In the genomic region with DNA sequence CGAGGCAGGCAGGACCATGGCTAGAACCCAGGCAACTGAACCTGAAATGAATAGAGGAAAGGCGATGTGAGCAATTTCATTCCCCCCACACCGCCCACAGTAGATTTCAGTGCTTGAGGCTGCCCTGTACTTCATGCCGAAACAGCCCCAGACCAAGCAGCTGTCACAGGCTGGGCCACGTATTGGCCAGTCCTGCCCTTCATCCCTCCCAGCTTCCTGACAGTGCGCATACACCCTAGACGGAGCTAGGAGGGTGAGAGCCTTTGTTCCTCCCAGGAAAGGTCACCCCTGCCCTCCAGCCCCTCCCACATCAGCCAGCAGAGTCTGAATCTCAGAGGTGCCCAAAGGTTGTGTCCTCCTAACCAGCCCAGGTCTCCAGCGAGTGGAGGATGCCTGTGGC, we compare ENCODE assay signal across 27 cellular contexts.
DNase-seq lines count a peak whose midpoint lies in the region; ATAC-seq and TF ChIP-seq lines count a peak whose summit lies in the region.
"Had no signal": no experiment of that assay in that cellular context is flagged by ENCODE, and none has a peak within 500 bp of the region (broad histone marks: within the 10 kb centered on the region; RNA-seq: fewer than 3 reads in every experiment).

No MANE protein-coding gene starts in this region.

- no peak overlapping the region for H3K18ac ChIP-seq in IMR-90 (ENCODE audit: low read depth, low read length)

- H3K4me1 ChIP-seq in BLaER1 treated with 17β-estradiol and CSF1 and Interleukin-3, amounts not matched to agents 10 nM and 100 nM: peaks cover 29 to 92% (median 76%) of the 10 kb centered on the region in 10 experiments
- H3K4me1 ChIP-seq in IMR-90 (ENCODE audit: control insufficient read depth, insufficient read depth, low read length) (peaks cover 31% of the 10 kb centered on the region), cardiac muscle cell (ENCODE audit: low read depth) (peaks cover 31% of the 10 kb centered on the region), right cardiac atrium (ENCODE audit: control insufficient read depth, insufficient read depth, low read length) (peaks cover 7% of the 10 kb centered on the region)

- no peak overlapping the region for H2BK15ac ChIP-seq in IMR-90 (ENCODE audit: low read depth, low read length)

- peaks cover 40 to 99% (median 70%) of the 10 kb centered on the region in 11 experiments for H3K36me3 ChIP-seq in BLaER1 treated with 17β-estradiol and CSF1 and Interleukin-3, amounts not matched to agents 10 nM and 100 nM
- H3K36me3 ChIP-seq in IMR-90 (ENCODE audit: control insufficient read depth, insufficient read depth, low read length): peaks cover 75% of the 10 kb centered on the region
- H3K36me3 ChIP-seq in cardiac muscle cell: peaks cover 10% of the 10 kb centered on the region

- H4K91ac ChIP-seq in IMR-90 (ENCODE audit: insufficient read depth, low read depth, low read length): no peak overlapping the region

- no peak overlapping the region for H3K23ac ChIP-seq in IMR-90 (ENCODE audit: low read depth, low read length)

- no peaks in the 10 kb centered on the region for H3K27me3 Mint-ChIP-seq in activated CD4-positive, alpha-beta T cell treated with anti-CD3 and anti-CD28 coated beads for 36 hours
- H3K27me3 Mint-ChIP-seq: CD8-positive, alpha-beta memory T cell had no signal

- no peak overlapping the region for H2BK20ac ChIP-seq in IMR-90 (ENCODE audit: low read depth, low read length)

- peaks cover 61 to 99% of the 10 kb centered on the region in 2 experiments for H3K79me1 ChIP-seq in IMR-90 (ENCODE audit: low read depth in 1 of 2, low read length in 2 of 2)

- no peak overlapping the region for H3K4me3 Mint-ChIP-seq in activated CD4-positive, alpha-beta T cell treated with anti-CD3 and anti-CD28 coated beads for 36 hours
- H3K4me3 Mint-ChIP-seq: CD8-positive, alpha-beta memory T cell had no signal

- dilution Hi-C loops in IMR-90 (cut with HindIII; ENCODE audit: low sequenced_read_pairs, unreplicated experiment): no loop called here

- peak overlapping the region in 1 of 10 experiments; percentile 8; a peak in 1 of 20 replicates for H3K4me3 ChIP-seq in BLaER1 treated with 17β-estradiol and CSF1 and Interleukin-3, amounts not matched to agents 10 nM and 100 nM
- H3K4me3 ChIP-seq in IMR-90 (ENCODE audit: insufficient read depth, low read depth, low read length) (no peak overlapping the region), cardiac muscle cell (no peak overlapping the region), right cardiac atrium (ENCODE audit: low read length) (no peak overlapping the region)
- H3K4me3 ChIP-seq: A549, GM23248, MG63, SK-N-MC had no signal

- intact Hi-C loops in IMR-90 (cut with micrococcal nuclease) (no loop called here), right cardiac atrium (cut with DNase I) (no loop called here)
- intact Hi-C loops in activated CD4-positive, alpha-beta T cell treated with anti-CD3 and anti-CD28 coated beads for 36 hours (cut with DNase I, micrococcal nuclease): no loop called here

- H3K9me1 ChIP-seq in IMR-90 (ENCODE audit: insufficient read depth, low read length): peaks cover 30% of the 10 kb centered on the region

- H3K36me3 Mint-ChIP-seq in activated CD4-positive, alpha-beta T cell treated with anti-CD3 and anti-CD28 coated beads for 36 hours (ENCODE audit: low read depth): no peaks in the 10 kb centered on the region

- no peak for DNase-seq in IMR-90
- no peak for DNase-seq in cardiac muscle cell (ENCODE audit: low read depth in 1 of 2, low spot score in 1 of 2)
- DNase-seq in right cardiac atrium: no peak
- no peak for DNase-seq in kidney glomerular epithelial cell (lab: John Stamatoyannopoulos, UW)
- DNase-seq in SW480 (ENCODE audit: low spot score): no peak
- DNase-seq in activated CD4-positive, alpha-beta T cell treated with anti-CD3 and anti-CD28 coated beads for 36 hours: no peak
- DNase-seq in hepatic stellate cell (ENCODE audit: low spot score): no peak
- DNase-seq: AML-193; CD8-positive, alpha-beta memory T cell; DMS153; DND-41; GM23248; HCEC 1CT; KG1; MG63; NCI-H1105 treated with DMSO at 0.1 percent for 48 hours; NCI-H146; NCI-H1930; NCI-H2107; NCI-H446; NCI-H524 treated with DMSO at 0.1 percent for 48 hours; RPMI8226; SIG-M5 had no signal

- H3K27ac ChIP-seq in BLaER1 treated with 17β-estradiol and CSF1 and Interleukin-3, amounts not matched to agents 10 nM and 100 nM: peak overlapping the region in 1 of 11 experiments; percentile 29; a peak in 1 of 22 replicates
- H3K27ac ChIP-seq in IMR-90 (ENCODE audit: insufficient read depth, low read length) (no peak overlapping the region), cardiac muscle cell (peak overlapping the region; percentile 43), right cardiac atrium (ENCODE audit: low read length) (peak overlapping the region; percentile 90)
- H3K27ac ChIP-seq: C4-2B, GM23248, SK-N-MC had no signal

- no peak overlapping the region for H3K56ac ChIP-seq in IMR-90 (ENCODE audit: extremely low read depth, insufficient read depth, low read length)

- peak overlapping the region in 9 of 11 experiments; percentile 32 to 93 (median 76); a peak in 18 of 22 replicates for H3K4me2 ChIP-seq in BLaER1 treated with 17β-estradiol and CSF1 and Interleukin-3, amounts not matched to agents 10 nM and 100 nM
- H3K4me2 ChIP-seq in IMR-90 (ENCODE audit: low read depth, low read length): no peak overlapping the region
- H3K4me2 ChIP-seq: A549 had no signal

- TF ChIP-seq RAD21 in IMR-90 (IDR thresholded peaks at IDR 0.05; ENCODE audit: low read length): no peak

- no peak overlapping the region for H4K5ac ChIP-seq in IMR-90 (ENCODE audit: low read depth, low read length)

- CTCF ChIA-PET in IMR-90 (lab: Yijun Ruan, JAX): no interaction called here
- CTCF ChIA-PET in activated CD4-positive, alpha-beta T cell treated with anti-CD3 and anti-CD28 coated beads for 36 hours (lab: Charles Lee): interaction anchor here (0.6 kb wide), 1 partner anchor 1510 kb away, joined by 3 read pairs; no protein-coding TSS in a partner anchor

- POLR2A ChIA-PET in IMR-90 (lab: Charles Lee; ENCODE audit: unreplicated experiment): no interaction called here
- POLR2A ChIA-PET in activated CD4-positive, alpha-beta T cell treated with anti-CD3 and anti-CD28 coated beads for 36 hours (lab: Charles Lee): no interaction called here

- TF ChIP-seq POLR2A in IMR-90 (IDR thresholded peaks at IDR 0.05; ENCODE audit: low read depth, low read length): no peak

- no peak overlapping the region for H3K27ac Mint-ChIP-seq in activated CD4-positive, alpha-beta T cell treated with anti-CD3 and anti-CD28 coated beads for 36 hours

- H2AFZ ChIP-seq in IMR-90 (replicated peaks; ENCODE audit: low read length, poor library complexity): peak overlapping the region; percentile 44
- H2AFZ ChIP-seq: GM23248 had no signal

- H3K27me3 ChIP-seq in BLaER1 treated with 17β-estradiol and CSF1 and Interleukin-3, amounts not matched to agents 10 nM and 100 nM: no peaks in the 10 kb centered on the region
- H3K27me3 ChIP-seq in IMR-90 (ENCODE audit: control insufficient read depth, insufficient read depth, low read length): no peaks in the 10 kb centered on the region
- no peaks in the 10 kb centered on the region for H3K27me3 ChIP-seq in cardiac muscle cell
- H3K27me3 ChIP-seq in right cardiac atrium (ENCODE audit: control insufficient read depth, insufficient read depth): no peaks in the 10 kb centered on the region
- H3K27me3 ChIP-seq: MG63 had no signal

- H3K9me3 ChIP-seq in BLaER1 treated with 17β-estradiol and CSF1 and Interleukin-3, amounts not matched to agents 10 nM and 100 nM (replicated peaks in 1 of 11): no peaks in the 10 kb centered on the region
- H3K9me3 ChIP-seq in IMR-90 (ENCODE audit: control insufficient read depth, insufficient read depth, low read length) (no peaks in the 10 kb centered on the region), cardiac muscle cell (ENCODE audit: low read depth) (no peaks in the 10 kb centered on the region), right cardiac atrium (ENCODE audit: control insufficient read depth, low read length) (no peaks in the 10 kb centered on the region)
- H3K9me3 ChIP-seq: A549, MG63 had no signal

- H2BK5ac ChIP-seq in IMR-90 (ENCODE audit: low read depth, low read length, poor library complexity, severe bottlenecking): no peak overlapping the region

- in situ Hi-C loops in IMR-90 (cut with MboI; ENCODE audit: low sequenced_read_pairs): no loop called here

- 100% methylated on average over 2 of the region's 8 CpGs; no CpG with 5 or more reads in 1 of the 2 experiments for WGBS in IMR-90 (ENCODE audit: extremely low coverage in 2 of 2, insufficient read length in 1 of 2), 2 experiments
- 69% methylated on average over 8 of the region's 8 CpGs for WGBS in right cardiac atrium

- no peaks in the 10 kb centered on the region for H3K4me1 Mint-ChIP-seq in activated CD4-positive, alpha-beta T cell treated with anti-CD3 and anti-CD28 coated beads for 36 hours
- H3K4me1 Mint-ChIP-seq: CD8-positive, alpha-beta memory T cell had no signal

- H3K9ac ChIP-seq in BLaER1 treated with 17β-estradiol and CSF1 and Interleukin-3, amounts not matched to agents 10 nM and 100 nM: peak overlapping the region in 4 of 11 experiments; percentile 22 to 58 (median 36); a peak in 5 of 22 replicates
- H3K9ac ChIP-seq in IMR-90 (ENCODE audit: low read depth, low read length): no peak overlapping the region
- H3K9ac ChIP-seq: GM23248 had no signal

- peaks cover 82 to 100% (median 100%) of the 10 kb centered on the region in 11 experiments for H4K20me1 ChIP-seq in BLaER1 treated with 17β-estradiol and CSF1 and Interleukin-3, amounts not matched to agents 10 nM and 100 nM
- peaks cover 29% of the 10 kb centered on the region for H4K20me1 ChIP-seq in IMR-90 (ENCODE audit: insufficient read depth, low read length)

- H3K4ac ChIP-seq in IMR-90 (ENCODE audit: low read depth, low read length): peak overlapping the region; percentile 1; the same call in 1 of the 2 replicates

- H4K8ac ChIP-seq in IMR-90 (ENCODE audit: low read depth in 2 of 2, low read length in 2 of 2): no peak overlapping the region

- TF ChIP-seq CTCF in IMR-90 (conservative IDR thresholded peaks at IDR 0.05; ENCODE audit: low read depth, low read length) (no peak), cardiac muscle cell (IDR thresholded peaks at IDR 0.05; ENCODE audit: low read depth, low read length) (no peak)

- no peak for ATAC-seq in IMR-90 (ENCODE audit: low read depth)
- peak in 1 of 2 donors; percentile 7 for ATAC-seq in right cardiac atrium
- no peak for ATAC-seq in activated CD4-positive, alpha-beta T cell treated with anti-CD3 and anti-CD28 coated beads for 36 hours
- ATAC-seq: A549 had no signal

- no peaks in the 10 kb centered on the region for H3K9me3 Mint-ChIP-seq in activated CD4-positive, alpha-beta T cell treated with anti-CD3 and anti-CD28 coated beads for 36 hours (ENCODE audit: low read depth)
- H3K9me3 Mint-ChIP-seq: CD8-positive, alpha-beta memory T cell had no signal

- no peak overlapping the region for H2AK9ac ChIP-seq in IMR-90 (replicated peaks; ENCODE audit: low read depth, low read length, poor library complexity)

- H2AK5ac ChIP-seq in IMR-90 (ENCODE audit: low read depth, low read length): no peak overlapping the region

- H3K14ac ChIP-seq in IMR-90 (replicated peaks; ENCODE audit: low read depth, low read length): no peak overlapping the region

- H2BK120ac ChIP-seq in IMR-90 (ENCODE audit: low read depth, low read length): no peak overlapping the region

- no TSS peak for BruUV-seq in IMR-90 (replicated peaks; lab: Mats Ljungman, UMichigan)

TF ChIP-seq in IMR-90, 13 proteins besides CTCF, POLR2A, EP300 and RAD21:
- TF ChIP-seq CHD1 (IDR thresholded peaks at IDR 0.05; ENCODE audit: low read depth, low read length): no peak
TF ChIP-seq in IMR-90: peak in this region for 0.
